ENCODE assay signal across 20 cellular contexts in the genomic region with DNA sequence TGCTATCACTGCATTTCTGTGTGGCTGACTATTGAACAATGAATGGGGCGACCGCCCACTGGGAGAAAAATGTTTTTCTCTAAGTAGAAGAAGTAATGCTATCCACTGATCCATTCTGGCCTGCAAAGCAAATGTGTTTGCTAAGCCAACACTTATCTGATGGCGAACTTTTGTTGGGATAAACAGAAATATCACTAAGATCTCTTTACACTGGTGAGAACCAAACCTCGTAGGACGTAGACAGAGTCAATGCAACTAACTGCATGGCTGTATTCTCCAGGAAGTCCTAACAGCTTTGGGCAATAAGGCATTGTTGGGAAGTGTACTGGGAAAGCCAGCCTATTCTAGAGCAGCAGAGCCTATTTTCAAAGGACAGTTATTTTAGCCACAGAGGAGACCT.
"Had no signal": no experiment of that assay in that cellular context is flagged by ENCODE, and none has a peak within 500 bp of the region (broad histone marks: within the 10 kb centered on the region; RNA-seq: fewer than 3 reads in every experiment).

No MANE protein-coding gene starts in this region.

- H3K27me3 ChIP-seq: cardiac muscle cell, colonic mucosa, gastrocnemius medialis, heart left ventricle, testis, upper lobe of left lung had no signal

- H3K4me3 ChIP-seq: cardiac muscle cell, colonic mucosa, gastrocnemius medialis, heart left ventricle, psoas muscle, testis, upper lobe of left lung had no signal

- H3K36me3 ChIP-seq: cardiac muscle cell, colonic mucosa, gastrocnemius medialis, upper lobe of left lung had no signal

- H3K4me1 ChIP-seq: colonic mucosa, gastrocnemius medialis, psoas muscle, testis had no signal

- DNase-seq: activated CD4-positive, alpha-beta T cell treated with anti-CD3 and anti-CD28 coated beads, Interleukin-2, amount 50 U/mL, for 1 hour; activated CD4-positive, CD25-positive, alpha-beta regulatory T cell treated with anti-CD3 and anti-CD28 coated beads, Interleukin-2, amount 50 U/mL, for 72 hours; activated CD8-positive, alpha-beta memory T cell treated with anti-CD3 and anti-CD28 coated beads, Interleukin-2, amount 50 U/mL, for 48 hours; activated effector memory CD4-positive, alpha-beta T cell treated with Interleukin-2 at 50 U/mL for 16 hours; activated naive CD4-positive, alpha-beta T cell treated with anti-CD3 and anti-CD28 coated beads, Interleukin-2, amount 50 U/mL, for 16 hours; activated T-cell treated with anti-CD3 and anti-CD28 coated beads, Interleukin-2, amount 50 U/mL, for 48 hours; colonic mucosa; gastrocnemius medialis; heart left ventricle; left ventricle myocardium superior; psoas muscle; right cardiac atrium; small intestine; stimulated activated CD4-positive, alpha-beta T cell treated with anti-CD3 and anti-CD28 coated beads, Interleukin-15, amount 100 ng/mL, for 24 hours; stimulated activated CD4-positive, alpha-beta T cell treated with anti-CD3 and anti-CD28 coated beads, Interleukin-2, amount 100 ng/mL, for 48 hours; stimulated activated naive CD8-positive, alpha-beta T cell treated with anti-CD3 and anti-CD28 coated beads, Interleukin-15, amount 100 ng/mL, for 72 hours; T1000; testis; upper lobe of left lung had no signal

- H3K9me3 ChIP-seq: colonic mucosa, gastrocnemius medialis, heart left ventricle, psoas muscle, testis, upper lobe of left lung had no signal

- H3K27ac ChIP-seq: cardiac muscle cell, colonic mucosa, gastrocnemius medialis, heart left ventricle, psoas muscle, testis, upper lobe of left lung had no signal
